Comparison of ENCODE assay signal across 1 cellular context in genomic region chr1:47262787-47263413, GRCh38.
TF ChIP-seq lines count a peak whose summit lies in the region.

No MANE protein-coding gene starts in this region.

TF ChIP-seq in H1, 55 proteins besides CTCF, POLR2A, EP300 and RAD21:
- no peak for TF ChIP-seq E2F6 (IDR thresholded peaks at IDR 0.05)
- no peak for TF ChIP-seq YY1 (IDR thresholded peaks at IDR 0.05; ENCODE audit: low read depth, low read length)
- TF ChIP-seq CTBP2 (IDR thresholded peaks at IDR 0.05; ENCODE audit: borderline replicate concordance, insufficient read depth, insufficient read length, low read length), result no peak
- TF ChIP-seq SIX5 (IDR thresholded peaks at IDR 0.05; ENCODE audit: low read depth, low read length), result no peak
- no peak for TF ChIP-seq KDM1A (IDR thresholded peaks at IDR 0.05; ENCODE audit: borderline replicate concordance, low read length)
- no peak for TF ChIP-seq TEAD4 (IDR thresholded peaks at IDR 0.05; ENCODE audit: low read depth, low read length)
- no peak for TF ChIP-seq GTF2F1 (IDR thresholded peaks at IDR 0.05; ENCODE audit: borderline replicate concordance, low read depth, low read length)
- no peak for TF ChIP-seq EZH2 (IDR thresholded peaks at IDR 0.05; ENCODE audit: low read depth, low read length, severe bottlenecking)
- peak; percentile 50; the same call in 1 of the 2 replicates for TF ChIP-seq CEBPB (IDR thresholded peaks at IDR 0.05; ENCODE audit: low read depth, low read length)
- no peak for TF ChIP-seq JUN (IDR thresholded peaks at IDR 0.05; ENCODE audit: low read depth, low read length)
- no peak for TF ChIP-seq NANOG (IDR thresholded peaks at IDR 0.05; ENCODE audit: insufficient read depth, low read depth, low read length, poor library complexity, severe bottlenecking)
- TF ChIP-seq SP4 (IDR thresholded peaks at IDR 0.05; ENCODE audit: low read length), result no peak
- TF ChIP-seq CREB1 (IDR thresholded peaks at IDR 0.05), result 0 out of 2 replicates have a peak, but pooled peaks have one; percentile 18
- TF ChIP-seq, protein P1, sequence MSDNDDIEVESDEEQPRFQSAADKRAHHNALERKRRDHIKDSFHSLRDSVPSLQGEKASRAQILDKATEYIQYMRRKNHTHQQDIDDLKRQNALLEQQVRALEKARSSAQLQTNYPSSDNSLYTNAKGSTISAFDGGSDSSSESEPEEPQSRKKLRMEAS (IDR thresholded peaks at IDR 0.05), result no peak
